13 cellular contexts compared by ENCODE assay signal in the genomic region with DNA sequence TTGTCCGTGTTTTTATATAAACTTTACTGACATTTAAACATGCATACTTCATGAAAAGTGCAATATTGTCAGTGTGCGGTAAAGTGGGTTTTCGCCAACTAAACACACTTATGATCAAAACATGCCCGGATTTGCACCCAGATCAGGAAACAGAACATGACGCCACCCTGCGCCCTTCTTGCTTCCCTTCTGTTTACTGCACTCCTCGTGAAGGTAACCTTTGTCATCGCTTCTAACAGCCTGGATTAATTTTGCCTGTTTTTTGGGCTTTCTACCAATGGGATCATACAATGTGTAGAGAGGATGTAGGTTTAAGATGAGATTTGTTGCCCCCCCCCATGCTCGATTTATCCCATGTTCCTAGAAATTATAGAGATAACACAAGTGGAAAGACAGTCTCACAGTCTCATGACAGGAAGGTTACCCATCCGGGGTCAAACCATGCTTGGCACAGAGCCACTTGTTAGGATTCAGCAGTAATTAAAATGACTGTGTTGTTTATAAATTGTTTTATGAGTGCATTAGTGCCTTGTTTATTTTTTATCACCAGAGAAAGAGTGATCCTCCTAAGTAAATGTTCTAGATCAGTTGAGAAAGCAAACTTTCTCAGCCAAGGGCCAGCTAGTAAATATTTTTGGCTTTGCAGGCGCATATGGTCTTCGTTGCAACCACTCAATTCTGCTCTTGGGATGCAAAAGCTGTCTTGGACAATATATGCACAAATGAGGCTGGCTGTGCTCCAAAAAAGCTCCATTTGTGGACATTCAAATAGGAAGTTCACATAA.
DNase-seq lines count a peak whose midpoint lies in the region; ATAC-seq and TF ChIP-seq lines count a peak whose summit lies in the region.
"Had no signal": no experiment of that assay in that cellular context is flagged by ENCODE, and none has a peak within 500 bp of the region (broad histone marks: within the 10 kb centered on the region; RNA-seq: fewer than 3 reads in every experiment).

No MANE protein-coding gene starts in this region.

- no peak overlapping the region for H3K4me3 Mint-ChIP-seq in mesothelial cell of epicardium
- H3K4me3 Mint-ChIP-seq: T-helper 2 cell treated with Interferon-gamma antibody and Interleukin-4, amounts not matched to agents 5 μg/mL and 100 μg/mL, for 36 hours had no signal

- H3K4me1 ChIP-seq in ectodermal cell (ENCODE audit: control insufficient read depth, insufficient read depth, low read length) = peaks cover 29% of the 10 kb centered on the region

- no peaks in the 10 kb centered on the region for H3K9me3 ChIP-seq in ectodermal cell (ENCODE audit: control insufficient read depth, low read length)

- DNase-seq in BJ (ENCODE audit: low read depth) (peak; percentile 65), M059J (ENCODE audit: low read depth) (peak; percentile 67), mesothelial cell of epicardium (ENCODE audit: low spot score in 2 of 2, unreplicated experiment in 2 of 2) (no peak), HPDE6-E6E7 (ENCODE audit: extremely low spot score) (no peak), NCI-H2107 treated with DMSO at 0.1 percent for 48 hours (lab: John Stamatoyannopoulos, UW; ENCODE audit: unreplicated experiment) (no peak), NCI-H1417 treated with DMSO at 0.1 percent for 48 hours (lab: John Stamatoyannopoulos, UW) (no peak)
- DNase-seq: activated T-cell treated with anti-CD3 and anti-CD28 coated beads, Interleukin-2, amount 50 U/mL, for 48 hours; effector CD8-positive, alpha-beta T cell; NCI-H774 had no signal

- CTCF ChIA-PET in BJ (lab: Yijun Ruan, JAX) = interaction anchor here (0.8 to 2.5 kb wide), 3 partner anchors 12 to 16 kb away, joined by 3 to 9 read pairs (median 5); no protein-coding TSS in a partner anchor

- no peaks in the 10 kb centered on the region for H3K27me3 Mint-ChIP-seq in mesothelial cell of epicardium (ENCODE audit: low read depth)

- H3K4me3 ChIP-seq in BJ (ENCODE audit: low read depth, low read length) (no peak overlapping the region), ectodermal cell (ENCODE audit: insufficient read depth, low read depth, low read length) (no peak overlapping the region)
- H3K4me3 ChIP-seq: skin epidermis had no signal

- no peaks in the 10 kb centered on the region for H3K36me3 Mint-ChIP-seq in mesothelial cell of epicardium

- 92 to 95% methylated on average over 12 of the region's 12 CpGs for WGBS in ectodermal cell, 2 experiments

- H3K9me3 Mint-ChIP-seq in mesothelial cell of epicardium = peaks cover 4% of the 10 kb centered on the region

- H3K36me3 ChIP-seq in BJ (ENCODE audit: control insufficient read depth, insufficient read depth, low read length) (peaks cover 2% of the 10 kb centered on the region), ectodermal cell (ENCODE audit: control insufficient read depth, insufficient read depth, low read length) (no peaks in the 10 kb centered on the region)

- H3K27ac ChIP-seq in ectodermal cell (ENCODE audit: insufficient read depth, low read depth, low read length, poor library complexity, severe bottlenecking) = peak overlapping the region; percentile 38
- H3K27ac ChIP-seq: skin epidermis had no signal

- POLR2A ChIA-PET in BJ (lab: Charles Lee) = no interaction called here

- peak overlapping the region; percentile 41 for H3K27ac Mint-ChIP-seq in mesothelial cell of epicardium
- H3K27ac Mint-ChIP-seq: T-helper 2 cell treated with Interferon-gamma antibody and Interleukin-4, amounts not matched to agents 5 μg/mL and 100 μg/mL, for 36 hours had no signal

- ATAC-seq in GM19452 (IDR thresholded peaks at IDR 0.05; ENCODE audit: unreplicated experiment) = no peak

- no peaks in the 10 kb centered on the region for H3K27me3 ChIP-seq in BJ (ENCODE audit: control insufficient read depth, insufficient read depth, low read length)
- no peaks in the 10 kb centered on the region for H3K27me3 ChIP-seq in ectodermal cell (ENCODE audit: control insufficient read depth, insufficient read depth, low read length, poor library complexity, severe bottlenecking)

- peaks cover 23% of the 10 kb centered on the region for H3K4me1 Mint-ChIP-seq in mesothelial cell of epicardium

- TF ChIP-seq CTCF in BJ (IDR thresholded peaks at IDR 0.05; ENCODE audit: insufficient read depth, low read depth, low read length) = no peak
- TF ChIP-seq CTCF in mesothelial cell of epicardium (IDR thresholded peaks at IDR 0.05; ENCODE audit: unreplicated experiment) = no peak

Comparison
In these comparisons a context has a peak if more than half of its experiments do, and no peak if none do; other contexts are left out.
1. DNase-seq: peak in BJ (single experiment) and M059J (single experiment); none in mesothelial cell of epicardium (0 of 2), HPDE6-E6E7 (single experiment), NCI-H2107 treated with DMSO at 0.1 percent for 48 hours (single experiment) and NCI-H1417 treated with DMSO at 0.1 percent for 48 hours (single experiment).